ENCODE assay signal across 9 cellular contexts in genomic region chr3:98734311-98734710, GRCh38. TPM values are rescaled to one million over a fixed set of nuclear protein-coding genes. Genes with fewer than 3 reads are reported as not detected.
DNase-seq lines count a peak whose midpoint lies in the region; FAIRE-seq and TF ChIP-seq lines count a peak whose summit lies in the region.
"Had no signal": no experiment of that assay in that cellular context is flagged by ENCODE, and none has a peak within 500 bp of the region (broad histone marks: within the 10 kb centered on the region; RNA-seq: fewer than 3 reads in every experiment).

No MANE protein-coding gene starts in this region.

- TF ChIP-seq CTCF in fibroblast of the aortic adventitia (IDR thresholded peaks at IDR 0.05; ENCODE audit: insufficient read depth, low read length): no peak
- no peak for TF ChIP-seq CTCF in sigmoid colon (IDR thresholded peaks at IDR 0.05)

- peaks cover 0 to 20% (median 9%) of the 10 kb centered on the region in 4 donors for H3K4me1 ChIP-seq in sigmoid colon

- no peak overlapping the region for H3K27ac ChIP-seq in SK-N-MC
- peak overlapping the region in 3 of 4 donors; percentile 68 to 72 (median 71) for H3K27ac ChIP-seq in sigmoid colon

- WGBS in sigmoid colon, 2 donors: 36% methylated on average over 4 of the region's 4 CpGs

- FAIRE-seq in GM12891 (lab: Jason Lieb, UNC): no peak

- H3K27me3 ChIP-seq in sigmoid colon: no peaks in the 10 kb centered on the region

- DNase-seq in SK-N-MC (ENCODE audit: low read depth, low spot score) (no peak), fibroblast of the aortic adventitia (ENCODE audit: low read depth) (no peak), sigmoid colon (no peak), GM12891 (ENCODE audit: insufficient read length, low spot score) (no peak), NCI-H446 (lab: John Stamatoyannopoulos, UW) (no peak), NCI-H82 treated with DMSO at 0.1 percent for 48 hours (lab: John Stamatoyannopoulos, UW; ENCODE audit: unreplicated experiment) (no peak)
- no peak for DNase-seq in stimulated activated CD4-positive, alpha-beta T cell treated with anti-CD3 and anti-CD28 coated beads, Interleukin-1b, Interleukin-23, amount 100 ng/mL, for 48 hours
- DNase-seq: T-helper 1 cell had no signal

- H3K36me3 ChIP-seq in SK-N-MC (ENCODE audit: insufficient read depth, low read length) (no peaks in the 10 kb centered on the region), sigmoid colon (no peaks in the 10 kb centered on the region)

- H3K4me3 ChIP-seq in GM08714 (ENCODE audit: low read length) (peak overlapping the region; percentile 93), SK-N-MC (peak overlapping the region; percentile 89), fibroblast of the aortic adventitia (ENCODE audit: low read depth, low read length) (peak overlapping the region; percentile 81), sigmoid colon (peak overlapping the region; percentile 50 to 77 (median 62))

- no peak for TF ChIP-seq POLR2A in sigmoid colon (IDR thresholded peaks at IDR 0.05)
- TF ChIP-seq POLR2A in GM12891 (IDR thresholded peaks at IDR 0.05; ENCODE audit: low read depth, low read length): no peak

- intact Hi-C loops in sigmoid colon (cut with DNase I): no loop called here

- no peaks in the 10 kb centered on the region for H3K9me3 ChIP-seq in SK-N-MC (ENCODE audit: low read depth, low read length)
- no peaks in the 10 kb centered on the region for H3K9me3 ChIP-seq in sigmoid colon

- TF ChIP-seq EP300 in sigmoid colon (IDR thresholded peaks at IDR 0.05): no peak

- no peak overlapping the region for H3K9ac ChIP-seq in SK-N-MC (ENCODE audit: insufficient read length)

TF ChIP-seq in GM12891, 5 proteins besides CTCF, POLR2A, EP300 and RAD21:
- TF ChIP-seq TAF1 (IDR thresholded peaks at IDR 0.05; ENCODE audit: low read depth, low read length) (no peak), SPI1 (IDR thresholded peaks at IDR 0.05; ENCODE audit: low read depth, low read length) (no peak), POLR2AphosphoS5 (IDR thresholded peaks at IDR 0.05; ENCODE audit: low read depth, low read length) (no peak), PAX5 (IDR thresholded peaks at IDR 0.05; ENCODE audit: insufficient read depth, low read length, severe bottlenecking) (no peak), POU2F2 (IDR thresholded peaks at IDR 0.05; ENCODE audit: low read depth, low read length) (no peak)

RNA-seq across cellular contexts. Expression of gene ST3GAL6, which starts 28.8 kb away (rescaled TPM):
- 2.3 and 3.5 TPM in 2 replicates for total RNA-seq in fibroblast of the aortic adventitia (ENCODE audit: low replicate concordance)
- 10 to 100 TPM in 2 of 4 donors, 1 to 10 TPM in 2; 3.9 to 11.8 (median 9.9) TPM for total RNA-seq in sigmoid colon
- polyA plus RNA-seq in sigmoid colon: 1 to 10 TPM; 2.4 to 3.2 (median 2.4) TPM
- 8.3 TPM for polyA plus RNA-seq in GM12891 (2012; ENCODE audit: low read depth, missing spikeins)
